In the genomic region with DNA sequence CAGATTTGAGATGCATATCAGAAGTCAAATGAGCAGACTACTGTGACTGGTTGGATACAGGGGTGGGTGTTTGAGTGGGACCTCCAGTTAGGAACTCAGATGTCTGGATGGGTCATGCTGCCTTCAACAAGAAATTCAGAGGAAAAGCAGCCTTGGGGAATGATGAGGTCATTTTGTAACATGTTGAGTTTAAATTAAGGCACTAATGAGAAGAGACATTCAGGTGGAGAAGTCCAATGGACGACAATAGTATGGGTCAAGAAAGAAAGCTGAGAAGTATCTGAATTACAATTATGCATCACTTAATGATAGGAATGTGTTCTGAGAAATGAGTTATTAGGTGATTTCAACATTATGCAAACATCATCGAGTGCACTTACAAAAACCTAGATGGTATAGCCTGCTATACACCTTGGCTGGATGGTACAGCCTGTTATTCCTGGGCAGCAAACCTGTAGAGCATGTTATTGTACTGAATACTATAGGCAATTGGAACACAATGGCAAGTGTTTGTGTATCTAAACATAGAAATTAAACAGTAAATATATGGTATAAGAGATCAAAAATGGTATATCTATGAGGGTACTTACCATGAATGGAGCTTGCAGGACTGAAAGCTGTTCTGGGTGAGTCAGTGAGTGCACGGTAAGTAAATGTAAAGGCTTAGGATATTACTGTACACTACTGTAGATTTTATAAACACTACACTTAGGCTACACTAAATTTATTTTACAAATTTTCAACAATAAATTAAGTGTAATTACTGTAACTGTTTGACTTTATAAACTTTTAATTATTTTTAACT, we compare ENCODE assay signal across 19 cellular contexts.
DNase-seq lines count a peak whose midpoint lies in the region; ATAC-seq and TF ChIP-seq lines count a peak whose summit lies in the region.
"Had no signal": no experiment of that assay in that cellular context is flagged by ENCODE, and none has a peak within 500 bp of the region (broad histone marks: within the 10 kb centered on the region; RNA-seq: fewer than 3 reads in every experiment).

No MANE protein-coding gene starts in this region.

- H3K27me3 Mint-ChIP-seq in MCF 10A (ENCODE audit: insufficient read depth, unreplicated experiment), result no peaks in the 10 kb centered on the region
- H3K27me3 Mint-ChIP-seq in CD14-positive monocyte (ENCODE audit: low read depth in 3 of 3), result no peaks in the 10 kb centered on the region
- H3K27me3 Mint-ChIP-seq: CD4-positive, CD25-positive, alpha-beta regulatory T cell; natural killer cell treated with Interleukin-12 subunit alpha and Interleukin-12 subunit beta and Interleukin-15 and Interleukin-18, amount 100 ng/mL, for 72 hours had no signal

- intact Hi-C loops in breast epithelium (cut with DNase I; ENCODE audit: low total_unique reads), result no loop called here
- intact Hi-C loops in MCF 10A (cut with micrococcal nuclease), result loop anchor here (5.0 kb wide), 2 partner anchors 152 to 292 kb away; no protein-coding TSS in a partner anchor
- intact Hi-C loops in body of pancreas (cut with DNase I), result no loop called here
- intact Hi-C loops in ovary (cut with DNase I), result loop anchor here in 1 of 4 donors (10.0 kb wide), 2 partner anchors 90 to 280 kb away; no protein-coding TSS in a partner anchor
- intact Hi-C loops in CD14-positive monocyte (cut with micrococcal nuclease), result no loop called here

- H3K27me3 ChIP-seq in breast epithelium (no peaks in the 10 kb centered on the region), body of pancreas (no peaks in the 10 kb centered on the region), ovary (no peaks in the 10 kb centered on the region)

- H3K4me3 Mint-ChIP-seq in MCF 10A (ENCODE audit: unreplicated experiment) (no peak overlapping the region), CD14-positive monocyte (no peak overlapping the region)
- H3K4me3 Mint-ChIP-seq: CD4-positive, CD25-positive, alpha-beta regulatory T cell; natural killer cell treated with Interleukin-12 subunit alpha and Interleukin-12 subunit beta and Interleukin-15 and Interleukin-18, amount 100 ng/mL, for 72 hours had no signal

- H3K9me3 ChIP-seq in breast epithelium, result no peaks in the 10 kb centered on the region
- no peaks in the 10 kb centered on the region for H3K9me3 ChIP-seq in body of pancreas
- H3K9me3 ChIP-seq in ovary, result no peaks in the 10 kb centered on the region

- H3K27ac Mint-ChIP-seq in MCF 10A (ENCODE audit: low read depth, unreplicated experiment) (no peak overlapping the region), CD14-positive monocyte (no peak overlapping the region)
- H3K27ac Mint-ChIP-seq: CD4-positive, CD25-positive, alpha-beta regulatory T cell; natural killer cell treated with Interleukin-12 subunit alpha and Interleukin-12 subunit beta and Interleukin-15 and Interleukin-18, amount 100 ng/mL, for 72 hours had no signal

- no peak for TF ChIP-seq CTCF in breast epithelium (IDR thresholded peaks at IDR 0.05)
- no peak for TF ChIP-seq CTCF in MCF 10A (IDR thresholded peaks at IDR 0.05; ENCODE audit: unreplicated experiment)
- TF ChIP-seq CTCF in body of pancreas (IDR thresholded peaks at IDR 0.05), result no peak
- no peak for TF ChIP-seq CTCF in ovary (IDR thresholded peaks at IDR 0.05)
- TF ChIP-seq CTCF in CD14-positive monocyte (IDR thresholded peaks at IDR 0.05), result no peak

- peaks cover 0 to 19% of the 10 kb centered on the region in 2 donors for H3K4me1 ChIP-seq in breast epithelium
- H3K4me1 ChIP-seq in body of pancreas, result peaks cover 77% of the 10 kb centered on the region
- H3K4me1 ChIP-seq in ovary (ENCODE audit: insufficient read depth), result peaks cover 9% of the 10 kb centered on the region

- DNase-seq in breast epithelium (ENCODE audit: low spot score in 2 of 2) (no peak), MCF 10A (ENCODE audit: unreplicated experiment) (no peak), body of pancreas (no peak), ovary (no peak), CD14-positive monocyte (ENCODE audit: low spot score) (no peak), middle frontal gyrus (ENCODE audit: extremely low spot score, low spot score) (no peak), inferior parietal cortex (ENCODE audit: extremely low spot score) (no peak)
- DNase-seq: activated CD4-positive, alpha-beta T cell treated with anti-CD3 and anti-CD28 coated beads for 48 hours; activated naive CD4-positive, alpha-beta T cell treated with anti-CD3 and anti-CD28 coated beads, Interleukin-2, amount 50 U/mL, for 16 hours; activated T-cell treated with anti-CD3 and anti-CD28 coated beads for 4 hours; CD4-positive, CD25-positive, alpha-beta regulatory T cell; effector CD8-positive, alpha-beta T cell; GF-D8; MV-4-11; NCI-H2171 treated with DMSO at 0.1 percent for 48 hours; SHP77 treated with DMSO at 0.1 percent for 48 hours; substantia nigra had no signal

- no peaks in the 10 kb centered on the region for H3K4me1 Mint-ChIP-seq in MCF 10A (ENCODE audit: insufficient read depth, unreplicated experiment)
- H3K4me1 Mint-ChIP-seq in CD14-positive monocyte, result peaks cover 7% of the 10 kb centered on the region
- H3K4me1 Mint-ChIP-seq: CD4-positive, CD25-positive, alpha-beta regulatory T cell had no signal

- no TSS peak for BruUV-seq in MCF 10A (replicated peaks; lab: Mats Ljungman, UMichigan)

- TF ChIP-seq EP300 in ovary (IDR thresholded peaks at IDR 0.05), result no peak

- no peak for TF ChIP-seq POLR2A in breast epithelium (IDR thresholded peaks at IDR 0.05)
- TF ChIP-seq POLR2A in body of pancreas (IDR thresholded peaks at IDR 0.05), result no peak
- TF ChIP-seq POLR2A in ovary (IDR thresholded peaks at IDR 0.05), result no peak

- no peak overlapping the region for H3K4me3 ChIP-seq in breast epithelium
- H3K4me3 ChIP-seq in body of pancreas, result no peak overlapping the region
- no peak overlapping the region for H3K4me3 ChIP-seq in ovary

- CTCF ChIA-PET in MCF 10A (lab: Yijun Ruan, JAX), result interaction anchor here (0.7 to 1.0 kb wide), 4 partner anchors 16 to 300 kb away, joined by 3 to 4 read pairs (median 3); no protein-coding TSS in a partner anchor

- no peaks in the 10 kb centered on the region for H3K36me3 Mint-ChIP-seq in MCF 10A (ENCODE audit: insufficient read depth, unreplicated experiment)
- peaks cover 0 to 3% of the 10 kb centered on the region in 2 donors for H3K36me3 Mint-ChIP-seq in CD14-positive monocyte
- H3K36me3 Mint-ChIP-seq: CD4-positive, CD25-positive, alpha-beta regulatory T cell; natural killer cell treated with Interleukin-12 subunit alpha and Interleukin-12 subunit beta and Interleukin-15 and Interleukin-18, amount 100 ng/mL, for 72 hours had no signal

- POLR2A ChIA-PET in MCF 10A (lab: Yijun Ruan, JAX), result interaction anchor here (0.5 to 3.3 kb wide), 9 partner anchors 10 to 559 kb away, joined by 3 to 22 read pairs (median 6); partner anchors contain the start of gene ZFP36L1

- no peaks in the 10 kb centered on the region for H3K36me3 ChIP-seq in breast epithelium
- no peaks in the 10 kb centered on the region for H3K36me3 ChIP-seq in body of pancreas (replicated peaks in 1 of 2; ENCODE audit: insufficient read depth in 1 of 2, low read depth in 2 of 2)
- H3K36me3 ChIP-seq in ovary, result no peaks in the 10 kb centered on the region

- WGBS in body of pancreas, 2 donors, result 77 to 79% methylated on average over 3 of the region's 3 CpGs
- 90 to 93% (median 91%) methylated on average over 3 of the region's 3 CpGs for WGBS in ovary, 3 donors

- peak overlapping the region; percentile 21 to 76 for H3K27ac ChIP-seq in breast epithelium
- peak overlapping the region; percentile 18 to 92 (median 88) for H3K27ac ChIP-seq in body of pancreas
- H3K27ac ChIP-seq in ovary, result peak overlapping the region; percentile 28 to 78

- H3K9me3 Mint-ChIP-seq in MCF 10A (ENCODE audit: unreplicated experiment), result no peaks in the 10 kb centered on the region
- H3K9me3 Mint-ChIP-seq in CD14-positive monocyte, result no peaks in the 10 kb centered on the region
- H3K9me3 Mint-ChIP-seq: natural killer cell treated with Interleukin-12 subunit alpha and Interleukin-12 subunit beta and Interleukin-15 and Interleukin-18, amount 100 ng/mL, for 72 hours had no signal

- ATAC-seq in body of pancreas (no peak), GM18907 (IDR thresholded peaks at IDR 0.05; ENCODE audit: unreplicated experiment) (no peak)
- ATAC-seq: natural killer cell treated with Interleukin-12 subunit alpha and Interleukin-12 subunit beta and Interleukin-15 and Interleukin-18, amount 100 ng/mL, for 72 hours had no signal
